10 cellular contexts compared by ENCODE assay signal in the genomic region with DNA sequence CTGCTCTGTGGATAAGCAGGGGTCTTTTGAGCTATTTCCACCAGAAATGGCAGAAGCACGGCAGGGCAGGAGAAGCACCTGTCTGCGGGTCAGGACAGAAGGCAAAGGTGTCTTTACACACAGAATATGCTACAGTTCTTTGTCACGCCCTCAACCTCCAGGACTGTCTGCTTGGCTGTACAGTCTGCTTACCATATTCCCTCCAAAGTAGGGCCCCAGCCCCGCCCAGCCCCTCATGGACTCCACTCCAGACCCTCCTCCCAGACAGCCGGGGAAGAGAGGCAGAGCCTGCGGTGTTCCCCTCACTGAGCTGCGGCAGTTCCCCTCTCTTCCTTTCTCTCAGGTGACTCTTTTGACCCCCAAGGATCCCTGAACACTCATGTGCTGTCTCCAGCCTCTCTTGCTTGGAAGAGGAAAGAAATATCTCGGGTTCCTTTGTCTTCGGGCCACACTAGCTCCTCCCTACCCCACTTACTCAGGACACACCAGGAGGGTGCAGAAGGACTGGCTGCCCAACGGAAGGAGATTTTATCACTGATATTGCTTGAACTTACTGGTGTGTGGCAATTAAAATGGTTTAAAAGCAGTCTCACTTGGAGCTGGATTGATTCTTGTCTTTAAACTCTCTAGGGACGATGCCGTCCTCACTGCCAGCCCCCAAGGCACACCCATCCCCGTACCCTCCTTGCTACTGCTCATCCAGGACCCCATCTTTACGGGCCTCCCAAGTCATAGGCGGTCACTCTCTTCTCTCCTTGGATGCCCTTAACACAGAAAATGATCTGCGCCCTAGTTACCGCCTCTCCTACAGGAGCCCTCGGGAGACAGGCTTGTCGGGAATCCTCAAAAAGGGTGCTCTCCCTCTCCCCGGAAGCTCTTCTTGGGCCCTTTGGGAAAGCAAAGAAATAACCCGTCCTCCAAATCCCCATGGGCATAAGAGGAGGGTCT.
DNase-seq lines count a peak whose midpoint lies in the region; ATAC-seq and TF ChIP-seq lines count a peak whose summit lies in the region.
"Had no signal": no experiment of that assay in that cellular context is flagged by ENCODE, and none has a peak within 500 bp of the region (broad histone marks: within the 10 kb centered on the region; RNA-seq: fewer than 3 reads in every experiment).

No MANE protein-coding gene starts in this region.

- peak overlapping the region; percentile 91 for H3K27ac Mint-ChIP-seq in T-helper 17 cell
- peak overlapping the region; percentile 91 for H3K27ac Mint-ChIP-seq in stimulated activated memory B cell treated with anti-CD40 and anti-IgM and Interleukin-4, amounts not matched to agents 10 μg/mL and 1 μg/mL and 100 μg/mL, for 72 hours

- peak; percentile 38 for DNase-seq in DMS53 (lab: John Stamatoyannopoulos, UW)
- no peak for DNase-seq in DMS53 treated with DMSO at 0.1 percent for 48 hours (lab: John Stamatoyannopoulos, UW; ENCODE audit: unreplicated experiment)
- DNase-seq in T-helper 17 cell = no peak
- peak; percentile 50 to 56 for DNase-seq in left colon
- no peak for DNase-seq in GM20000 (ENCODE audit: low spot score)
- no peak for DNase-seq in NCI-H1436 (lab: John Stamatoyannopoulos, UW)
- no peak for DNase-seq in GM19238 (ENCODE audit: insufficient read length, low spot score)
- DNase-seq: activated naive CD4-positive, alpha-beta T cell; NCI-H2029 treated with DMSO at 0.1 percent for 48 hours had no signal

- no peak overlapping the region for H3K4me3 Mint-ChIP-seq in T-helper 17 cell
- H3K4me3 Mint-ChIP-seq in stimulated activated memory B cell treated with anti-CD40 and anti-IgM and Interleukin-4, amounts not matched to agents 10 μg/mL and 1 μg/mL and 100 μg/mL, for 72 hours = no peak overlapping the region

- no peaks in the 10 kb centered on the region for H3K9me3 Mint-ChIP-seq in stimulated activated memory B cell treated with anti-CD40 and anti-IgM and Interleukin-4, amounts not matched to agents 10 μg/mL and 1 μg/mL and 100 μg/mL, for 72 hours

- no peaks in the 10 kb centered on the region for H3K27me3 Mint-ChIP-seq in T-helper 17 cell
- H3K27me3 Mint-ChIP-seq in stimulated activated memory B cell treated with anti-CD40 and anti-IgM and Interleukin-4, amounts not matched to agents 10 μg/mL and 1 μg/mL and 100 μg/mL, for 72 hours = no peaks in the 10 kb centered on the region

- ATAC-seq in T-helper 17 cell = no peak
- no peak for ATAC-seq in left colon
- ATAC-seq in stimulated activated memory B cell treated with anti-CD40 and anti-IgM and Interleukin-4, amounts not matched to agents 10 μg/mL and 1 μg/mL and 100 μg/mL, for 72 hours = no peak

- H3K9me3 ChIP-seq in T-helper 17 cell (ENCODE audit: control insufficient read depth, low read length, poor library complexity, severe bottlenecking) = no peaks in the 10 kb centered on the region

- TF ChIP-seq CTCF in GM20000 (IDR thresholded peaks at IDR 0.05; ENCODE audit: extremely low read depth, missing control alignments) = no peak

- H3K36me3 Mint-ChIP-seq in T-helper 17 cell (ENCODE audit: low read depth) = no peaks in the 10 kb centered on the region
- no peaks in the 10 kb centered on the region for H3K36me3 Mint-ChIP-seq in stimulated activated memory B cell treated with anti-CD40 and anti-IgM and Interleukin-4, amounts not matched to agents 10 μg/mL and 1 μg/mL and 100 μg/mL, for 72 hours

- intact Hi-C loops in left colon (cut with DNase I, micrococcal nuclease) = no loop called here

- peaks cover 56% of the 10 kb centered on the region for H3K4me1 Mint-ChIP-seq in T-helper 17 cell
- peaks cover 80% of the 10 kb centered on the region for H3K4me1 Mint-ChIP-seq in stimulated activated memory B cell treated with anti-CD40 and anti-IgM and Interleukin-4, amounts not matched to agents 10 μg/mL and 1 μg/mL and 100 μg/mL, for 72 hours

Comparison
In these comparisons a context has a peak if more than half of its experiments do, and no peak if none do; other contexts are left out.
1. DNase-seq: peak in DMS53 (single experiment) and left colon (2 of 2); none in DMS53 treated with DMSO at 0.1 percent for 48 hours (single experiment), T-helper 17 cell (0 of 3), GM20000 (single experiment), NCI-H1436 (single experiment) and GM19238 (single experiment).